ENCODE assay signal across 37 cellular contexts in genomic region chr14:64247186-64247585, GRCh38. TPM values are rescaled to one million over a fixed set of nuclear protein-coding genes. Genes with fewer than 3 reads are reported as not detected.
DNase-seq lines count a peak whose midpoint lies in the region; ATAC-seq, FAIRE-seq and TF ChIP-seq lines count a peak whose summit lies in the region.
"Had no signal": no experiment of that assay in that cellular context is flagged by ENCODE, and none has a peak within 500 bp of the region (broad histone marks: within the 10 kb centered on the region; RNA-seq: fewer than 3 reads in every experiment).

No MANE protein-coding gene starts in this region.

- TF ChIP-seq POLR2A in right lobe of liver (IDR thresholded peaks at IDR 0.05), result no peak
- TF ChIP-seq POLR2A in HepG2 (IDR thresholded peaks at IDR 0.05; ENCODE audit: insufficient read depth in 1 of 2, low read depth in 2 of 2, low read length in 2 of 2), result no peak

- H3K27me3 ChIP-seq in right lobe of liver (no peaks in the 10 kb centered on the region), HepG2 (ENCODE audit: control insufficient read depth in 1 of 2, insufficient read depth in 2 of 2, low read length in 2 of 2) (no peaks in the 10 kb centered on the region), endodermal cell (ENCODE audit: control insufficient read depth, insufficient read depth, low read length, poor library complexity, severe bottlenecking) (no peaks in the 10 kb centered on the region)
- H3K27me3 ChIP-seq: BE2C; BLaER1; BLaER1 treated with 17β-estradiol and CSF1 and Interleukin-3, amounts not matched to agents 10 nM and 100 nM had no signal

- no peaks in the 10 kb centered on the region for H3K27me3 Mint-ChIP-seq in endodermal cell (ENCODE audit: insufficient read depth)
- H3K27me3 Mint-ChIP-seq: B cell had no signal

- no peaks in the 10 kb centered on the region for H3K79me2 ChIP-seq in HepG2 (ENCODE audit: insufficient read depth, low read length)

- H3K36me3 ChIP-seq in right lobe of liver (no peaks in the 10 kb centered on the region), HepG2 (replicated peaks in 1 of 2; ENCODE audit: control insufficient read depth in 1 of 2, insufficient read depth in 2 of 2, low read length in 2 of 2) (no peaks in the 10 kb centered on the region), endodermal cell (ENCODE audit: control insufficient read depth, insufficient read depth, low read length) (no peaks in the 10 kb centered on the region)
- H3K36me3 ChIP-seq: BE2C; BLaER1; BLaER1 treated with 17β-estradiol and CSF1 and Interleukin-3, amounts not matched to agents 10 nM and 100 nM had no signal

- H3K9me3 ChIP-seq in right lobe of liver (no peaks in the 10 kb centered on the region), HepG2 (ENCODE audit: low read length) (no peaks in the 10 kb centered on the region), endodermal cell (ENCODE audit: control insufficient read depth, low read length) (no peaks in the 10 kb centered on the region)
- H3K9me3 ChIP-seq: A549, BE2C, Caco-2 had no signal

- H3K9me3 Mint-ChIP-seq in endodermal cell, result no peaks in the 10 kb centered on the region
- H3K9me3 Mint-ChIP-seq: CD4-positive, alpha-beta memory T cell; CD4-positive, alpha-beta T cell; CD8-positive, alpha-beta memory T cell; CD8-positive, alpha-beta T cell had no signal

- CTCF ChIA-PET in HepG2 (lab: Yijun Ruan, JAX; ENCODE audit: low intra/inter-chr PET ratio, low total read pairs), result no interaction called here

- H3K4me3 Mint-ChIP-seq in endodermal cell, result no peak overlapping the region
- H3K4me3 Mint-ChIP-seq: B cell; CD14-positive monocyte; CD4-positive, alpha-beta memory T cell; CD4-positive, alpha-beta T cell; CD4-positive, CD25-positive, alpha-beta regulatory T cell; CD8-positive, alpha-beta memory T cell; CD8-positive, alpha-beta T cell had no signal

- H3K27ac ChIP-seq in right lobe of liver (no peak overlapping the region), HepG2 (ENCODE audit: extremely low read length, insufficient read depth, low read length) (no peak overlapping the region), endodermal cell (ENCODE audit: low read depth, low read length) (no peak overlapping the region)
- H3K27ac ChIP-seq: 22Rv1; A549; BLaER1; BLaER1 treated with 17β-estradiol and CSF1 and Interleukin-3, amounts not matched to agents 10 nM and 100 nM; C4-2B had no signal

- POLR2A ChIA-PET in HepG2 (lab: Yijun Ruan, JAX), result no interaction called here

- TF ChIP-seq EP300 in HepG2 (IDR thresholded peaks at IDR 0.05; ENCODE audit: low read depth in 2 of 2, low read length in 2 of 2), result no peak
- no peak for TF ChIP-seq EP300 in HepG2 (CRISPR knock-in tag; IDR thresholded peaks at IDR 0.05; ENCODE audit: borderline replicate concordance)

- H4K20me1 ChIP-seq in HepG2 (ENCODE audit: insufficient read depth, low read length), result no peaks in the 10 kb centered on the region
- H4K20me1 ChIP-seq: BLaER1; BLaER1 treated with 17β-estradiol and CSF1 and Interleukin-3, amounts not matched to agents 10 nM and 100 nM had no signal

- FAIRE-seq in HepG2 (lab: Jason Lieb, UNC) (no peak), HTR-8/SVneo (lab: Jason Lieb, UNC) (peak; percentile 83)
- FAIRE-seq: A204.1, A549, D721Med had no signal

- no peak for DNase-seq in right lobe of liver
- no peak for DNase-seq in HepG2 (ENCODE audit: low spot score)
- DNase-seq in HTR-8/SVneo (ENCODE audit: insufficient read length, low spot score), result no peak
- peak; percentile 2 for DNase-seq in endodermal cell
- DNase-seq in activated gamma-delta T cell (lab: John Stamatoyannopoulos, UW), result no peak
- DNase-seq: 8988T; ACHN; AML-193; BE2C; C1 segment of cervical spinal cord; Caco-2; Calu3; CD4-positive, alpha-beta memory T cell; CD4-positive, alpha-beta T cell; CD4-positive, CD25-positive, alpha-beta regulatory T cell; CD8-positive, alpha-beta memory T cell; CD8-positive, alpha-beta T cell; COR-L47; DMS 273 treated with DMSO at 0.1 percent for 48 hours; DMS153; DMS53; DMS79; DMS79 treated with DMSO at 0.1 percent for 48 hours; DND-41; EL had no signal

- intact Hi-C loops in right lobe of liver (cut with DNase I) (no loop called here), HepG2 (cut with micrococcal nuclease; ENCODE audit: unreplicated experiment) (no loop called here)

- H3K4me3 ChIP-seq in right lobe of liver (no peak overlapping the region), HepG2 (replicated peaks in 1 of 3; ENCODE audit: insufficient read depth in 1 of 3, low read depth in 2 of 3, low read length in 3 of 3) (no peak overlapping the region), endodermal cell (ENCODE audit: low read length) (no peak overlapping the region)
- H3K4me3 ChIP-seq: A549; BLaER1; BLaER1 treated with 17β-estradiol and CSF1 and Interleukin-3, amounts not matched to agents 10 nM and 100 nM had no signal

- 63% methylated on average over 3 of the region's 3 CpGs for WGBS in right lobe of liver (ENCODE audit: insufficient coverage, low coverage, low lambda C conversion rate, missing lambda C conversion rate)
- 74% methylated on average over 3 of the region's 3 CpGs for WGBS in HepG2 (ENCODE audit: low lambda C conversion rate)
- 91 to 96% methylated on average over 3 of the region's 3 CpGs for WGBS in endodermal cell (ENCODE audit: insufficient coverage in 1 of 2, insufficient read length in 1 of 2), 2 experiments

- TF ChIP-seq CTCF in right lobe of liver (IDR thresholded peaks at IDR 0.05) (no peak), HepG2 (CRISPR knock-in tag; IDR thresholded peaks at IDR 0.05) (no peak), endodermal cell (conservative IDR thresholded peaks at IDR 0.05) (no peak)

- H2AFZ ChIP-seq in HepG2 (ENCODE audit: low read length), result no peak overlapping the region

- no TSS peak for BruUV-seq in HepG2 (replicated peaks; lab: Mats Ljungman, UMichigan)

- ATAC-seq in right lobe of liver, result peak in 3 of 4 donors; percentile 33 to 85 (median 85)
- ATAC-seq in HepG2, result no peak
- no peak for ATAC-seq in HG02642 (IDR thresholded peaks at IDR 0.05; ENCODE audit: poor library complexity, unreplicated experiment)
- ATAC-seq: A549; CD8-positive, alpha-beta T cell had no signal

- H3K9ac ChIP-seq in HepG2 (ENCODE audit: insufficient read depth, low read depth, low read length) (no peak overlapping the region), endodermal cell (ENCODE audit: extremely low read depth, low read length, poor library complexity, severe bottlenecking) (no peak overlapping the region)
- H3K9ac ChIP-seq: BLaER1; BLaER1 treated with 17β-estradiol and CSF1 and Interleukin-3, amounts not matched to agents 10 nM and 100 nM had no signal

- TF ChIP-seq RAD21 in HepG2 (CRISPR knock-in tag; IDR thresholded peaks at IDR 0.05), result no peak

- no peaks in the 10 kb centered on the region for H3K36me3 Mint-ChIP-seq in endodermal cell (ENCODE audit: low read depth)
- H3K36me3 Mint-ChIP-seq: CD14-positive monocyte; CD4-positive, CD25-positive, alpha-beta regulatory T cell; CD8-positive, alpha-beta T cell had no signal

- no peak overlapping the region for H3K27ac Mint-ChIP-seq in endodermal cell
- H3K27ac Mint-ChIP-seq: B cell; CD14-positive monocyte; CD4-positive, alpha-beta memory T cell; CD4-positive, alpha-beta T cell; CD4-positive, CD25-positive, alpha-beta regulatory T cell; CD8-positive, alpha-beta memory T cell; CD8-positive, alpha-beta T cell had no signal

- no peak overlapping the region for H3K4me2 ChIP-seq in HepG2 (ENCODE audit: low read depth, low read length)
- H3K4me2 ChIP-seq: A549; BLaER1; BLaER1 treated with 17β-estradiol and CSF1 and Interleukin-3, amounts not matched to agents 10 nM and 100 nM had no signal

- H3K4me1 ChIP-seq in right lobe of liver (no peaks in the 10 kb centered on the region), HepG2 (ENCODE audit: insufficient read depth, low read length) (no peaks in the 10 kb centered on the region), endodermal cell (ENCODE audit: control insufficient read depth, insufficient read depth, low read length) (no peaks in the 10 kb centered on the region)
- H3K4me1 ChIP-seq: A549; BE2C; BLaER1; BLaER1 treated with 17β-estradiol and CSF1 and Interleukin-3, amounts not matched to agents 10 nM and 100 nM; Caco-2 had no signal

- in situ Hi-C loops in HepG2 (cut with HindIII; ENCODE audit: extremely low pct_ligation_motif_present, low pct_unique_long_range_greater_than_20kb), result no loop called here

- no peaks in the 10 kb centered on the region for H3K4me1 Mint-ChIP-seq in endodermal cell
- H3K4me1 Mint-ChIP-seq: B cell; CD14-positive monocyte; CD4-positive, CD25-positive, alpha-beta regulatory T cell; CD8-positive, alpha-beta memory T cell had no signal

TF ChIP-seq in HepG2, 621 proteins besides CTCF, POLR2A, EP300 and RAD21 (continues in another document):
- TF ChIP-seq PTBP1 (IDR thresholded peaks at IDR 0.05; ENCODE audit: low read depth, low read length, poor library complexity, severe bottlenecking) (no peak), ZNF468 (CRISPR knock-in tag; IDR thresholded peaks at IDR 0.05) (no peak)

RNA-seq across cellular contexts. Expression of gene ESR2, which starts 47.0 kb away (rescaled TPM):
- under 1 TPM in 1 of 6 experiments, not detected in 5; 0.04 TPM for total RNA-seq in right lobe of liver
- 0.04 TPM in 1 of 2 replicates, not detected in the other for total RNA-seq in HepG2 (2016; rRNA removed; fragmentation: Illumina TruSeq; extraction: Trizol)
- not detected in 2 replicates for total RNA-seq in HepG2 (2016; cell fraction: cytosol; rRNA removed; fragmentation: Illumina TruSeq; extraction: Trizol; ENCODE audit: low read depth)
- total RNA-seq in HepG2 (2016; cell fraction: insoluble cytoplasmic fraction; rRNA removed; fragmentation: Illumina TruSeq; extraction: Trizol), result not detected in 2 replicates
- not detected in 2 replicates for total RNA-seq in HepG2 (2016; cell fraction: membrane; rRNA removed; fragmentation: Illumina TruSeq; extraction: Trizol)
- not detected in 2 replicates for total RNA-seq in HepG2 (2016; cell fraction: nucleus; rRNA removed; fragmentation: Illumina TruSeq; extraction: Trizol)
- 0.01 TPM in 1 of 2 replicates, not detected in the other for polyA plus RNA-seq in HepG2 (2011; rRNA removed)
- polyA plus RNA-seq in HepG2 (2011; cell fraction: cytosol; rRNA removed), result not detected in 2 replicates
- 0.03 TPM in 1 of 2 replicates, not detected in the other for polyA plus RNA-seq in HepG2 (2011; cell fraction: nucleus; rRNA removed)
- polyA plus RNA-seq in HepG2 (2012), result 0.07 and 0.16 TPM in 2 replicates
- not detected in 2 replicates for polyA plus RNA-seq in HepG2 (2016; cell fraction: cytosol; fragmentation: Illumina TruSeq; extraction: Trizol; ENCODE audit: low read depth)
- polyA plus RNA-seq in HepG2 (2016; cell fraction: insoluble cytoplasmic fraction; fragmentation: Illumina TruSeq; extraction: Trizol; ENCODE audit: low read depth), result not detected in 2 replicates
- not detected in 2 replicates for polyA plus RNA-seq in HepG2 (2016; cell fraction: membrane; fragmentation: Illumina TruSeq; extraction: Trizol; ENCODE audit: low read depth)
- not detected in 2 replicates for polyA plus RNA-seq in HepG2 (2016; cell fraction: nucleus; fragmentation: Illumina TruSeq; extraction: Trizol; ENCODE audit: insufficient read depth, low read depth)
- 0.35 TPM in 1 of 2 replicates, not detected in the other for polyA minus RNA-seq in HepG2 (2011; rRNA and poly(A)+ RNA removed; ENCODE audit: low replicate concordance)
- polyA minus RNA-seq in HepG2 (2011; cell fraction: cytosol; rRNA and poly(A)+ RNA removed), result not detected in 2 replicates
- polyA minus RNA-seq in HepG2 (2011; cell fraction: nucleus; rRNA and poly(A)+ RNA removed), result not detected in 2 replicates
- total RNA-seq in endodermal cell, result under 1 TPM; 0.57 to 0.66 TPM
- 0.11 TPM for polyA plus RNA-seq in endodermal cell (2013, experiment 1 of 2)
- 0.21 TPM for polyA plus RNA-seq in endodermal cell (2013, experiment 2 of 2)
- total RNA-seq: A172; Calu3; CD4-positive, alpha-beta memory T cell; CD4-positive, CD25-positive, alpha-beta regulatory T cell had no signal
- polyA plus RNA-seq: BJ, CD14-positive monocyte had no signal

Comparison
In these comparisons a context has a peak if more than half of its experiments do, and no peak if none do; other contexts are left out.
1. ATAC-seq: peak in right lobe of liver (3 of 4); none in HepG2 (single experiment) and HG02642 (single experiment).